Comparison of ENCODE assay signal across 21 cellular contexts in genomic region chr1:105544475-105544874, GRCh38.
DNase-seq lines count a peak whose midpoint lies in the region; ATAC-seq, FAIRE-seq and TF ChIP-seq lines count a peak whose summit lies in the region.
"Had no signal": no experiment of that assay in that cellular context is flagged by ENCODE, and none has a peak within 500 bp of the region (broad histone marks: within the 10 kb centered on the region; RNA-seq: fewer than 3 reads in every experiment).

No MANE protein-coding gene starts in this region.

- TF ChIP-seq CTCF in IMR-90 (conservative IDR thresholded peaks at IDR 0.05; ENCODE audit: low read depth, low read length), result no peak
- no peak for TF ChIP-seq CTCF in bronchial epithelial cell (IDR thresholded peaks at IDR 0.05; ENCODE audit: insufficient read depth, low read length, severe bottlenecking)
- TF ChIP-seq CTCF in osteoblast (IDR thresholded peaks at IDR 0.05; ENCODE audit: extremely low read depth, low read depth, low read length), result no peak

- dilution Hi-C loops in IMR-90 (cut with HindIII; ENCODE audit: low sequenced_read_pairs, unreplicated experiment), result no loop called here

- no TSS peak for BruUV-seq in IMR-90 (replicated peaks; lab: Mats Ljungman, UMichigan)

- in situ Hi-C loops in IMR-90 (cut with MboI; ENCODE audit: low sequenced_read_pairs), result no loop called here

- no peak overlapping the region for H2AK9ac ChIP-seq in IMR-90 (replicated peaks; ENCODE audit: low read depth, low read length, poor library complexity)

- POLR2A ChIA-PET in IMR-90 (lab: Charles Lee; ENCODE audit: unreplicated experiment), result no interaction called here

- H2AFZ ChIP-seq in IMR-90 (replicated peaks; ENCODE audit: low read length, poor library complexity), result no peak overlapping the region
- H2AFZ ChIP-seq in osteoblast (ENCODE audit: low read length), result no peak overlapping the region

- no peaks in the 10 kb centered on the region for H3K36me3 ChIP-seq in IMR-90 (ENCODE audit: control insufficient read depth, insufficient read depth, low read length)
- H3K36me3 ChIP-seq in bronchial epithelial cell (ENCODE audit: control insufficient read depth, insufficient read depth, low read length), result no peaks in the 10 kb centered on the region
- H3K36me3 ChIP-seq in osteoblast (ENCODE audit: insufficient read depth, low read length), result no peaks in the 10 kb centered on the region

- H3K18ac ChIP-seq in IMR-90 (ENCODE audit: low read depth, low read length), result no peak overlapping the region

- no peaks in the 10 kb centered on the region for H3K79me2 ChIP-seq in osteoblast (ENCODE audit: insufficient read depth, low read length)

- H2AK5ac ChIP-seq in IMR-90 (ENCODE audit: low read depth, low read length), result no peak overlapping the region

- no peak overlapping the region for H3K23ac ChIP-seq in IMR-90 (ENCODE audit: low read depth, low read length)

- H3K4me3 ChIP-seq in IMR-90 (ENCODE audit: insufficient read depth, low read depth, low read length), result no peak overlapping the region
- no peak overlapping the region for H3K4me3 ChIP-seq in bronchial epithelial cell (ENCODE audit: low read depth, low read length)
- H3K4me3 ChIP-seq in osteoblast (ENCODE audit: insufficient read depth, low read length), result no peak overlapping the region
- H3K4me3 ChIP-seq: lung had no signal

- H4K8ac ChIP-seq in IMR-90 (ENCODE audit: low read depth in 2 of 2, low read length in 2 of 2), result no peak overlapping the region

- TF ChIP-seq RAD21 in IMR-90 (IDR thresholded peaks at IDR 0.05; ENCODE audit: low read length), result no peak

- no peaks in the 10 kb centered on the region for H3K79me1 ChIP-seq in IMR-90 (ENCODE audit: low read depth in 1 of 2, low read length in 2 of 2)

- H3K4me2 ChIP-seq in IMR-90 (ENCODE audit: low read depth, low read length), result no peak overlapping the region
- H3K4me2 ChIP-seq in osteoblast (ENCODE audit: insufficient read depth, low read length), result no peak overlapping the region

- no peak overlapping the region for H4K5ac ChIP-seq in IMR-90 (ENCODE audit: low read depth, low read length)

- no peak overlapping the region for H3K9ac ChIP-seq in IMR-90 (ENCODE audit: low read depth, low read length)

- no peak overlapping the region for H3K56ac ChIP-seq in IMR-90 (ENCODE audit: extremely low read depth, insufficient read depth, low read length)

- H3K14ac ChIP-seq in IMR-90 (replicated peaks; ENCODE audit: low read depth, low read length), result no peak overlapping the region

- no peak for FAIRE-seq in bronchial epithelial cell (lab: Jason Lieb, UNC)
- FAIRE-seq: kidney had no signal

- CTCF ChIA-PET in IMR-90 (lab: Yijun Ruan, JAX), result no interaction called here

- intact Hi-C loops in IMR-90 (cut with micrococcal nuclease), result no loop called here

- H2BK120ac ChIP-seq in IMR-90 (ENCODE audit: low read depth, low read length), result no peak overlapping the region

- DNase-seq in GM03348 (ENCODE audit: low spot score) (peak; percentile 2), IMR-90 (peak; percentile 15), bronchial epithelial cell (ENCODE audit: low read depth) (peak; percentile 84), osteoblast (ENCODE audit: insufficient read length, low spot score, missing footprints) (no peak), amniotic stem cell (lab: John Stamatoyannopoulos, UW) (no peak), NCI-H187 treated with DMSO at 0.1 percent for 48 hours (lab: John Stamatoyannopoulos, UW) (no peak)
- DNase-seq: activated naive CD4-positive, alpha-beta T cell treated with anti-CD3 and anti-CD28 coated beads for 36 hours; activated T-cell treated with anti-CD3 and anti-CD28 coated beads, Interleukin-2, amount 50 U/mL, for 72 hours; aorta; CD4-positive, alpha-beta memory T cell; H7; KBM-7; kidney; NCI-H1694; NCI-H2171 treated with DMSO at 0.1 percent for 48 hours; NCI-H69; stimulated activated CD4-positive, alpha-beta T cell treated with anti-CD3 and anti-CD28 coated beads, Interleukin-4, amount 100 ng/mL, for 1 hour; stimulated activated naive CD4-positive, alpha-beta T cell had no signal

- WGBS in IMR-90 (ENCODE audit: extremely low coverage in 2 of 2, insufficient read length in 1 of 2), 2 experiments, result no CpG with 5 or more reads among the region's 1 CpG

- no peak overlapping the region for H2BK5ac ChIP-seq in IMR-90 (ENCODE audit: low read depth, low read length, poor library complexity, severe bottlenecking)

- H3K4ac ChIP-seq in IMR-90 (ENCODE audit: low read depth, low read length), result no peak overlapping the region

- H3K27ac ChIP-seq in IMR-90 (ENCODE audit: insufficient read depth, low read length) (no peak overlapping the region), osteoblast (ENCODE audit: low read depth, low read length) (peak overlapping the region; percentile 27)

- H3K4me1 ChIP-seq in IMR-90 (ENCODE audit: control insufficient read depth, insufficient read depth, low read length) (no peaks in the 10 kb centered on the region), osteoblast (ENCODE audit: insufficient read depth, low read length) (no peaks in the 10 kb centered on the region)

- H3K9me3 ChIP-seq in IMR-90 (ENCODE audit: control insufficient read depth, insufficient read depth, low read length), result peaks cover 4% of the 10 kb centered on the region; the same call in 1 of the 2 replicates
- no peaks in the 10 kb centered on the region for H3K9me3 ChIP-seq in osteoblast (ENCODE audit: low read depth, low read length)

- no peak for ATAC-seq in IMR-90 (ENCODE audit: low read depth)
- no peak for ATAC-seq in GM19023 (IDR thresholded peaks at IDR 0.05; ENCODE audit: unreplicated experiment)
- ATAC-seq in GM18868 (IDR thresholded peaks at IDR 0.05; ENCODE audit: unreplicated experiment), result no peak
- ATAC-seq: activated T-cell treated with anti-CD3 and anti-CD28 coated beads, Interleukin-2, amount 50 U/mL, for 72 hours had no signal

- H3K27me3 ChIP-seq in IMR-90 (ENCODE audit: control insufficient read depth, insufficient read depth, low read length) (no peaks in the 10 kb centered on the region), bronchial epithelial cell (ENCODE audit: control insufficient read depth, insufficient read depth, low read length) (no peaks in the 10 kb centered on the region), osteoblast (ENCODE audit: insufficient read depth, low read length) (no peaks in the 10 kb centered on the region)

- no peak for TF ChIP-seq POLR2A in IMR-90 (IDR thresholded peaks at IDR 0.05; ENCODE audit: low read depth, low read length)

- H4K20me1 ChIP-seq in IMR-90 (ENCODE audit: insufficient read depth, low read length), result no peaks in the 10 kb centered on the region
- H4K20me1 ChIP-seq in osteoblast (ENCODE audit: insufficient read depth, low read length), result no peaks in the 10 kb centered on the region

- H2BK20ac ChIP-seq in IMR-90 (ENCODE audit: low read depth, low read length), result no peak overlapping the region

- H2BK15ac ChIP-seq in IMR-90 (ENCODE audit: low read depth, low read length), result no peak overlapping the region

- no peaks in the 10 kb centered on the region for H3K9me1 ChIP-seq in IMR-90 (ENCODE audit: insufficient read depth, low read length)

- H4K91ac ChIP-seq in IMR-90 (ENCODE audit: insufficient read depth, low read depth, low read length), result no peak overlapping the region

TF ChIP-seq in IMR-90, 13 proteins besides CTCF, POLR2A, EP300 and RAD21:
- TF ChIP-seq RFX5 (IDR thresholded peaks at IDR 0.05; ENCODE audit: low read depth, low read length) (no peak), ELK1 (IDR thresholded peaks at IDR 0.05; ENCODE audit: borderline replicate concordance, low read depth, low read length) (no peak), MXI1 (IDR thresholded peaks at IDR 0.05; ENCODE audit: borderline replicate concordance, low read depth, low read length) (no peak), BHLHE40 (IDR thresholded peaks at IDR 0.05; ENCODE audit: low read depth, low read length) (no peak), MAFK (IDR thresholded peaks at IDR 0.05; ENCODE audit: low read depth, low read length) (no peak), RCOR1 (IDR thresholded peaks at IDR 0.05; ENCODE audit: insufficient replicate concordance, low read length) (no peak), NFE2L2 (IDR thresholded peaks at IDR 0.05; ENCODE audit: low read depth, low read length) (no peak), CEBPB (IDR thresholded peaks at IDR 0.05; ENCODE audit: low read depth, low read length) (no peak), CHD1 (IDR thresholded peaks at IDR 0.05; ENCODE audit: low read depth, low read length) (no peak), SMC3 (IDR thresholded peaks at IDR 0.05; ENCODE audit: low read depth, low read length) (no peak), MAZ (IDR thresholded peaks at IDR 0.05; ENCODE audit: borderline replicate concordance, low read depth, low read length) (no peak), FOS (IDR thresholded peaks at IDR 0.05; ENCODE audit: low read depth, low read length) (no peak), USF2 (IDR thresholded peaks at IDR 0.05; ENCODE audit: low read depth, low read length) (no peak)

Comparison
In these comparisons a context has a peak if more than half of its experiments do, and no peak if none do; other contexts are left out.
1. DNase-seq: peak in GM03348 (single experiment), IMR-90 (single experiment) and bronchial epithelial cell (single experiment); none in osteoblast (single experiment), amniotic stem cell (single experiment) and NCI-H187 treated with DMSO at 0.1 percent for 48 hours (single experiment).